ENCODE assay signal across 8 cellular contexts in the genomic region with DNA sequence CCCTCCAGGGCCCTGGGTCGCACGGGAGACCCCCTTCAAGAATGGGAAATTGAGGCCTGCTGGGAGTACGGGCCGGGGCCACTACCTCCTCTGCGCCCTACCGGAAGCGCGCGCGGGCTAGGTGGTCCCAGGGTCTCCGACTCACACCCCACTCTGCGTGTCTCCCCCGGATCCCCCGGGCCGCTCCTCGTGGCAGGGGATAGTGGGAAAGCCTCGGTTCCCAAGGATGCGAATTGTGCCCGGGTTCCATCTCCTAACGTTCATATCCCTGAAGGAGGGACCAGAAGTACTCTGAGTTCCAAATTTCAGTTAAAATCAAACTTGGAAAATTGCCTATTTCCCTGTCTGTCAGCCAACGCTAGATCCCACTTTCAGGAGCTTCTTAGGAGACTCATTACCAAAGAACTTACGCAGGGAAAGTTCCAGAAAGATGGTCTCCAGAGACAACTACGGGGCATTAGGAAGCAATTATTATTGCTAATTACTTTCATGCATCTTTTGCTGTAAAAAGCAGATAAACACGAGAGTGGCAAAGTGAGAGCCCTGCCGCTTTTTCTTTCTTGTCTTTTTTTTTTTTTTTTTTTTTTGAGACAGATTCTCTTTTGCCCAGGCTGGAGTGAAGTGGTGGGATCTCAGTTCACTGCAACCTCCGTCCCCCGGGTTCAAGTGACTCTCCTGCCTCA. TPM values are rescaled to one million over a fixed set of nuclear protein-coding genes. Genes with fewer than 3 reads are reported as not detected.
DNase-seq lines count a peak whose midpoint lies in the region; ATAC-seq and TF ChIP-seq lines count a peak whose summit lies in the region.

No MANE protein-coding gene starts in this region.

- no peaks in the 10 kb centered on the region for H3K9me3 ChIP-seq in left lung
- H3K9me3 ChIP-seq in upper lobe of left lung = no peaks in the 10 kb centered on the region

- no peak for TF ChIP-seq EP300 in upper lobe of left lung (IDR thresholded peaks at IDR 0.05)

- peak overlapping the region; percentile 79 for H3K4me3 Mint-ChIP-seq in activated naive CD8-positive, alpha-beta T cell

- H3K4me1 Mint-ChIP-seq in activated naive CD8-positive, alpha-beta T cell (ENCODE audit: low read depth) = peaks cover 12% of the 10 kb centered on the region

- H3K36me3 ChIP-seq in left lung (no peaks in the 10 kb centered on the region), upper lobe of left lung (peaks cover 0 to under 1% (median 0%) of the 10 kb centered on the region in 4 donors)

- H3K27me3 ChIP-seq in left lung (no peaks in the 10 kb centered on the region), upper lobe of left lung (no peaks in the 10 kb centered on the region)

- intact Hi-C loops in left lung (cut with DNase I) = loop anchor here in 1 of 2 donors (5.0 kb wide), 1 partner anchor 120 kb away; no protein-coding TSS in a partner anchor

- H3K9me3 Mint-ChIP-seq in activated naive CD8-positive, alpha-beta T cell (ENCODE audit: low read depth) = no peaks in the 10 kb centered on the region

- ATAC-seq in HG03045 (IDR thresholded peaks at IDR 0.05; ENCODE audit: unreplicated experiment) (peak; percentile 12), left lung (no peak), upper lobe of left lung (ENCODE audit: low FRiP score in 2 of 2) (no peak)

- H3K4me3 ChIP-seq in left lung (peak overlapping the region; percentile 66 to 73), upper lobe of left lung (peak overlapping the region; percentile 29 to 71 (median 66))

- peaks cover 0 to 18% of the 10 kb centered on the region in 2 donors for H3K4me1 ChIP-seq in left lung
- peaks cover 7 to 26% (median 9%) of the 10 kb centered on the region in 4 donors for H3K4me1 ChIP-seq in upper lobe of left lung

- TF ChIP-seq POLR2A in upper lobe of left lung (IDR thresholded peaks at IDR 0.05) = no peak

- peak; percentile 10 for DNase-seq in NCI-H1694 treated with DMSO at 0.1 percent for 48 hours (lab: John Stamatoyannopoulos, UW)
- no peak for DNase-seq in NCI-H1694 (lab: John Stamatoyannopoulos, UW)
- peak in 1 of 2 donors; percentile 79 for DNase-seq in left lung
- no peak for DNase-seq in upper lobe of left lung
- DNase-seq in T1000 (lab: John Stamatoyannopoulos, UW) = no peak
- no peak for DNase-seq in stimulated activated CD4-positive, alpha-beta T cell treated with anti-CD3 and anti-CD28 coated beads, Interleukin-1b, Interleukin-23, amount 100 ng/mL, for 48 hours

- H3K27ac ChIP-seq in left lung (peak overlapping the region in 1 of 2 donors; percentile 33), upper lobe of left lung (peak overlapping the region in 2 of 4 donors; percentile 21 to 56)

- H3K27me3 Mint-ChIP-seq in activated naive CD8-positive, alpha-beta T cell = no peaks in the 10 kb centered on the region

- TF ChIP-seq CTCF in left lung (IDR thresholded peaks at IDR 0.05) (no peak), upper lobe of left lung (IDR thresholded peaks at IDR 0.05) (no peak)

- no peak overlapping the region for H3K27ac Mint-ChIP-seq in activated naive CD8-positive, alpha-beta T cell

- WGBS in upper lobe of left lung, 2 donors = 13 to 33% methylated on average over 7 to 27 of the region's 27 CpGs

- H3K36me3 Mint-ChIP-seq in activated naive CD8-positive, alpha-beta T cell = peaks cover 2% of the 10 kb centered on the region

RNA-seq across cellular contexts. Expression of a gene that starts 0.9 kb away (rescaled TPM):
- total RNA-seq in left lung = 1 to 10 TPM; 1.5 to 8.5 TPM
- total RNA-seq in upper lobe of left lung = 1 to 10 TPM; 1.0 to 4.8 (median 3.0) TPM

RNA-seq across cellular contexts. Expression of a gene that starts 35.1 kb away (rescaled TPM):
- total RNA-seq in left lung (1 to 10 TPM; 7.5 to 9.1 TPM), upper lobe of left lung (10 to 100 TPM in 4 of 6 donors, 1 to 10 TPM in 2; 9.6 to 40.9 (median 12.0) TPM)
